ENCODE assay signal across 37 cellular contexts in genomic region chr6:24807584-24807983, GRCh38. TPM values are rescaled to one million over a fixed set of nuclear protein-coding genes. Genes with fewer than 3 reads are reported as not detected.
"Had no signal": no experiment of that assay in that cellular context is flagged by ENCODE, and none has a peak within 500 bp of the region (broad histone marks: within the 10 kb centered on the region; RNA-seq: fewer than 3 reads in every experiment).

No MANE protein-coding gene starts in this region.

- H3K4me3 Mint-ChIP-seq: activated B cell treated with CpG ODN at 0.5 μM for 24 hours; activated CD8-positive, alpha-beta T cell treated with anti-CD3 and anti-CD28 coated beads for 36 hours; activated naive CD4-positive, alpha-beta T cell treated with anti-CD3 and anti-CD28 coated beads, Interleukin-2, amount 10 ng/mL, durations not matched to agents 7 days and 5 days had no signal

- H3K4me1 Mint-ChIP-seq: activated B cell treated with CpG ODN at 0.5 μM for 24 hours; activated naive CD4-positive, alpha-beta T cell treated with anti-CD3 and anti-CD28 coated beads, Interleukin-2, amount 10 ng/mL, durations not matched to agents 7 days and 5 days had no signal

- H3K27ac Mint-ChIP-seq: activated B cell treated with CpG ODN at 0.5 μM for 24 hours; activated CD8-positive, alpha-beta T cell treated with anti-CD3 and anti-CD28 coated beads for 36 hours had no signal

- ATAC-seq: activated CD8-positive, alpha-beta T cell treated with anti-CD3 and anti-CD28 coated beads for 36 hours; K562; PC-3; Right ventricle myocardium inferior; SK-N-SH treated with all-trans-retinoic acid at 6 μM for 48 hours had no signal

- H3K9me3 Mint-ChIP-seq: activated B cell treated with CpG ODN at 0.5 μM for 24 hours; activated CD8-positive, alpha-beta T cell treated with anti-CD3 and anti-CD28 coated beads for 36 hours; activated naive CD4-positive, alpha-beta T cell treated with anti-CD3 and anti-CD28 coated beads, Interleukin-2, amount 10 ng/mL, durations not matched to agents 7 days and 5 days had no signal

- H3K27ac ChIP-seq: brain microvascular endothelial cell, Peyer's patch, VCaP had no signal

- DNase-seq: activated B cell treated with CpG ODN at 0.5 μM for 24 hours; activated CD4-positive, alpha-beta T cell treated with anti-CD3 and anti-CD28 coated beads for 4 hours; activated CD4-positive, alpha-beta T cell treated with anti-CD3 and anti-CD28 coated beads, Interleukin-2, amount 50 U/mL, for 1 hour; activated CD4-positive, CD25-positive, alpha-beta regulatory T cell treated with anti-CD3 and anti-CD28 coated beads, Interleukin-2, amount 50 U/mL, for 72 hours; activated CD8-positive, alpha-beta T cell treated with anti-CD3 and anti-CD28 coated beads for 36 hours; activated effector memory CD4-positive, alpha-beta T cell treated with Interleukin-2 at 50 U/mL for 16 hours; activated naive CD4-positive, alpha-beta T cell treated with anti-CD3 and anti-CD28 coated beads, Interleukin-2, amount 10 ng/mL, durations not matched to agents 7 days and 5 days; activated T-cell treated with anti-CD3 and anti-CD28 coated beads, Interleukin-2, amount 50 U/mL, for 1 hour; aorta; brain microvascular endothelial cell; central memory CD4-positive, alpha-beta T cell; NCI-H1092 treated with DMSO at 0.1 percent for 48 hours; NCI-H1417; NCI-H146; NCI-H187; NCI-H2029 treated with DMSO at 0.1 percent for 48 hours; NCI-H2107; NCI-H2171; NCI-H510A; NCI-H526; NCI-H748 treated with DMSO at 0.1 percent for 48 hours; NK-92 treated with Interleukin-12 subunit alpha and Interleukin-12 subunit beta, amount 100 ng/mL, for 24 hours; PC-3; Peyer's patch; RPMI8226; SIG-M5; T-helper 1 cell; T-helper 2 cell; T-helper 9 cell had no signal

- H3K4me3 ChIP-seq: K562, Peyer's patch had no signal

- H3K9me3 ChIP-seq: Peyer's patch had no signal

- H3K27me3 ChIP-seq: brain microvascular endothelial cell, Peyer's patch had no signal

- H3K27me3 Mint-ChIP-seq: activated B cell treated with CpG ODN at 0.5 μM for 24 hours; activated CD8-positive, alpha-beta T cell treated with anti-CD3 and anti-CD28 coated beads for 36 hours; activated naive CD4-positive, alpha-beta T cell treated with anti-CD3 and anti-CD28 coated beads, Interleukin-2, amount 10 ng/mL, durations not matched to agents 7 days and 5 days had no signal

RNA-seq across cellular contexts. Expression of gene ARMH2, which starts 8.9 kb away (rescaled TPM):
- total RNA-seq: activated CD8-positive, alpha-beta memory T cell treated with anti-CD3 and anti-CD28 coated beads for 36 hours; aorta; chondrocyte; K562; M059J; PC-3; Peyer's patch; Right ventricle myocardium inferior; SK-MEL-5 had no signal
- polyA plus RNA-seq: aorta, K562 had no signal
